18 cellular contexts compared by ENCODE assay signal in the genomic region with DNA sequence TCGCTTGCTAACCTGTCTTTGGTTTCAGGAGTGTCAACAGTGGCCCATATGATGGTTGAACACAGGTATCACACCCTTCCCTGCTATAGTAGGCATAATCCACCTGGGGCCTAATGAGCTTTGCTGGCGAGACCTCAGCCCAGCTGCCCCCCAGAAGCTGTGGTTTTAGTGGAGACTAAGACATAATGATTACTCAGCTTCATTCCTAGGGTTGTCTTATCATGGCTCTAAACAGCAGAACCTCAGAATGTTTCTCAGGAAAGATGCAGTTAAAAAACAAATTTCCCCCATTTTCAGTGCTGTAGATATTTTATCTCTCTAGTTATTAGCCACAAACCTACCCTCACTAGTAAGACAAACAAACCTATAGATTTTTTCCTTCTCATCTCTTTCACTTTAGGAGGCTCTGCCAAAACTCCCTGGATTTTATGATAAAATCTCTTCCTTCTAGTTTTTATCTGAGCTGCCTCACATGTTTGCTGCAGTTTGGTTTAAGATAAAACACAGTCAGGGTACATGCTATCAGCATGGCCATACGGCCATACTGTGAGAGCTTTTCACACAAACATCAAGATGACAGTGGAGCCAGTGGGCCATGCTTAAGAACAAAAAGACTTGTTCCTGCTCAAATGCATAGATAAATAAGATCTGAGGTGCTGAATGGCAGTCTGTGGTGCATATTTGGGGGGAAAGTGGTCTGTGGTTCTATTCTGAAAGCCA.
A peak's percentile ranks its signal among the peaks of the same experiment; 100 is the strongest.
DNase-seq lines count a peak whose midpoint lies in the region; ATAC-seq and TF ChIP-seq lines count a peak whose summit lies in the region.
"Had no signal": no experiment of that assay in that cellular context is flagged by ENCODE, and none has a peak within 500 bp of the region (broad histone marks: within the 10 kb centered on the region; RNA-seq: fewer than 3 reads in every experiment).

No MANE protein-coding gene starts in this region.

- H3K27me3 ChIP-seq in KMS-11 (ENCODE audit: insufficient read depth, low read depth) (no peaks in the 10 kb centered on the region), esophagus muscularis mucosa (no peaks in the 10 kb centered on the region)
- H3K27me3 ChIP-seq in naive thymus-derived CD4-positive, alpha-beta T cell (ENCODE audit: control insufficient read depth in 2 of 2, insufficient read depth in 2 of 2, low read length in 2 of 2): no peaks in the 10 kb centered on the region
- H3K27me3 ChIP-seq: brain microvascular endothelial cell had no signal

- peak overlapping the region; percentile 61 for H3K27ac ChIP-seq in KMS-11
- no peak overlapping the region for H3K27ac ChIP-seq in naive thymus-derived CD4-positive, alpha-beta T cell (ENCODE audit: low read depth, low read length)
- H3K27ac ChIP-seq in esophagus muscularis mucosa (replicated peaks in 1 of 4): no peak overlapping the region
- H3K27ac ChIP-seq: brain microvascular endothelial cell had no signal

- H3K27me3 Mint-ChIP-seq in activated T-helper 1 cell treated with anti-CD3 and anti-CD28 coated beads, Interleukin-12 subunit alpha, Interleukin-12 subunit beta, Interleukin-2, Interleukin-4 antibody, amounts not matched to agents 30 ng/mL and 10 ng/mL and 1 ng/mL, durations not matched to agents 14 hours and 24 hours and 36 hours (ENCODE audit: insufficient read depth): no peaks in the 10 kb centered on the region
- H3K27me3 Mint-ChIP-seq in naive thymus-derived CD4-positive, alpha-beta T cell: no peaks in the 10 kb centered on the region
- H3K27me3 Mint-ChIP-seq: activated CD8-positive, alpha-beta memory T cell treated with anti-CD3 and anti-CD28 coated beads, Interleukin-2, amount 10 ng/mL, durations not matched to agents 7 days and 5 days; IgD-negative memory B cell had no signal

- H4K20me1 ChIP-seq in KMS-11 (ENCODE audit: insufficient read depth): no peaks in the 10 kb centered on the region

- H3K4me1 ChIP-seq in KMS-11 (ENCODE audit: low read depth, poor library complexity, severe bottlenecking) (peaks cover 51% of the 10 kb centered on the region), esophagus muscularis mucosa (peaks cover 22 to 40% (median 33%) of the 10 kb centered on the region in 4 donors)
- peaks cover 15 to 45% of the 10 kb centered on the region in 2 donors for H3K4me1 ChIP-seq in naive thymus-derived CD4-positive, alpha-beta T cell (ENCODE audit: control insufficient read depth in 2 of 2, insufficient read depth in 2 of 2, low read length in 2 of 2)
- H3K4me1 ChIP-seq: Caco-2 had no signal

- no peak for ATAC-seq in naive thymus-derived CD4-positive, alpha-beta T cell
- ATAC-seq: activated CD8-positive, alpha-beta memory T cell treated with anti-CD3 and anti-CD28 coated beads, Interleukin-2, amount 10 ng/mL, durations not matched to agents 7 days and 5 days; Right ventricle myocardium inferior had no signal

- H3K4me1 Mint-ChIP-seq in activated T-helper 1 cell treated with anti-CD3 and anti-CD28 coated beads, Interleukin-12 subunit alpha, Interleukin-12 subunit beta, Interleukin-2, Interleukin-4 antibody, amounts not matched to agents 30 ng/mL and 10 ng/mL and 1 ng/mL, durations not matched to agents 14 hours and 24 hours and 36 hours (ENCODE audit: low read depth): peaks cover 78% of the 10 kb centered on the region
- peaks cover 55 to 93% (median 86%) of the 10 kb centered on the region in 7 donors for H3K4me1 Mint-ChIP-seq in naive thymus-derived CD4-positive, alpha-beta T cell

- peak overlapping the region; percentile 35 for H3K27ac Mint-ChIP-seq in activated T-helper 1 cell treated with anti-CD3 and anti-CD28 coated beads, Interleukin-12 subunit alpha, Interleukin-12 subunit beta, Interleukin-2, Interleukin-4 antibody, amounts not matched to agents 30 ng/mL and 10 ng/mL and 1 ng/mL, durations not matched to agents 14 hours and 24 hours and 36 hours
- peak overlapping the region in 5 of 9 donors; percentile 27 to 70 (median 49) for H3K27ac Mint-ChIP-seq in naive thymus-derived CD4-positive, alpha-beta T cell
- H3K27ac Mint-ChIP-seq: activated CD8-positive, alpha-beta memory T cell treated with anti-CD3 and anti-CD28 coated beads, Interleukin-2, amount 10 ng/mL, durations not matched to agents 7 days and 5 days had no signal

- no peak for TF ChIP-seq EP300 in esophagus muscularis mucosa (IDR thresholded peaks at IDR 0.05)

- no peaks in the 10 kb centered on the region for H3K36me3 ChIP-seq in KMS-11 (ENCODE audit: insufficient read depth)
- no peaks in the 10 kb centered on the region for H3K36me3 ChIP-seq in naive thymus-derived CD4-positive, alpha-beta T cell (ENCODE audit: control insufficient read depth in 2 of 3, insufficient read depth in 3 of 3, low read length in 3 of 3)
- H3K36me3 ChIP-seq in esophagus muscularis mucosa: no peaks in the 10 kb centered on the region
- H3K36me3 ChIP-seq: brain microvascular endothelial cell had no signal

- no peak overlapping the region for H3K4me3 ChIP-seq in KMS-11 (IDR thresholded peaks at IDR 0.05; ENCODE audit: insufficient read depth, low read depth, low read length)
- H3K4me3 ChIP-seq in naive thymus-derived CD4-positive, alpha-beta T cell (ENCODE audit: low read length): no peak overlapping the region
- H3K4me3 ChIP-seq in esophagus muscularis mucosa: no peak overlapping the region
- no peak overlapping the region for H3K4me3 ChIP-seq in lower leg skin (ENCODE audit: low read depth, poor library complexity, severe bottlenecking)

- H2AFZ ChIP-seq in KMS-11 (ENCODE audit: low read depth): peak overlapping the region; percentile 27; the same call in 1 of the 2 replicates

- POLR2A ChIA-PET in naive thymus-derived CD4-positive, alpha-beta T cell (lab: Charles Lee): interaction anchor here (0.5 to 1.5 kb wide), 4 partner anchors 8 to 28 kb away, joined by 3 read pairs; no protein-coding TSS in a partner anchor

- no peaks in the 10 kb centered on the region for H3K9me3 ChIP-seq in naive thymus-derived CD4-positive, alpha-beta T cell (ENCODE audit: control insufficient read depth in 2 of 3, low read length in 3 of 3)
- H3K9me3 ChIP-seq in esophagus muscularis mucosa: no peaks in the 10 kb centered on the region
- H3K9me3 ChIP-seq: Caco-2 had no signal

- DNase-seq in CMK (ENCODE audit: low read depth): peak; percentile 90
- no peak for DNase-seq in activated T-helper 1 cell treated with anti-CD3 and anti-CD28 coated beads, Interleukin-12 subunit alpha, Interleukin-12 subunit beta, Interleukin-2, Interleukin-4 antibody, amounts not matched to agents 30 ng/mL and 10 ng/mL and 1 ng/mL, durations not matched to agents 14 hours and 24 hours and 36 hours (ENCODE audit: low spot score)
- DNase-seq in naive thymus-derived CD4-positive, alpha-beta T cell: no peak
- no peak for DNase-seq in esophagus muscularis mucosa (ENCODE audit: extremely low spot score)
- DNase-seq in lower leg skin (ENCODE audit: low spot score in 2 of 2): no peak
- no peak for DNase-seq in posterior cingulate gyrus
- DNase-seq: activated CD8-positive, alpha-beta memory T cell treated with anti-CD3 and anti-CD28 coated beads, Interleukin-2, amount 10 ng/mL, durations not matched to agents 7 days and 5 days; activated gamma-delta T cell treated with Interleukin-2 at 50 U/mL for 16 hours; brain microvascular endothelial cell; Caco-2; cortex of kidney; EL; H7; NCI-H2029 treated with DMSO at 0.1 percent for 48 hours; NCI-H446 treated with DMSO at 0.1 percent for 48 hours had no signal

- TF ChIP-seq POLR2A in esophagus muscularis mucosa (IDR thresholded peaks at IDR 0.05; ENCODE audit: low read depth): no peak
- TF ChIP-seq POLR2A in lower leg skin (IDR thresholded peaks at IDR 0.05): no peak

- no peaks in the 10 kb centered on the region for H3K9me3 Mint-ChIP-seq in activated T-helper 1 cell treated with anti-CD3 and anti-CD28 coated beads, Interleukin-12 subunit alpha, Interleukin-12 subunit beta, Interleukin-2, Interleukin-4 antibody, amounts not matched to agents 30 ng/mL and 10 ng/mL and 1 ng/mL, durations not matched to agents 14 hours and 24 hours and 36 hours
- peaks cover 0 to 2% (median 0%) of the 10 kb centered on the region in 11 donors for H3K9me3 Mint-ChIP-seq in naive thymus-derived CD4-positive, alpha-beta T cell
- H3K9me3 Mint-ChIP-seq: IgD-negative memory B cell had no signal

- no peak for TF ChIP-seq CTCF in KMS-11 (conservative IDR thresholded peaks at IDR 0.05; ENCODE audit: low read depth, low read length)
- TF ChIP-seq CTCF in esophagus muscularis mucosa (IDR thresholded peaks at IDR 0.05): no peak
- no peak for TF ChIP-seq CTCF in lower leg skin (IDR thresholded peaks at IDR 0.05)

- CTCF ChIA-PET in naive thymus-derived CD4-positive, alpha-beta T cell (lab: Charles Lee): interaction anchor here (0.8 kb wide), 1 partner anchor 87 kb away, joined by 3 read pairs; no protein-coding TSS in a partner anchor

- no peaks in the 10 kb centered on the region for H3K79me2 ChIP-seq in KMS-11 (ENCODE audit: insufficient read depth, low read depth)

- H3K4me3 Mint-ChIP-seq in activated T-helper 1 cell treated with anti-CD3 and anti-CD28 coated beads, Interleukin-12 subunit alpha, Interleukin-12 subunit beta, Interleukin-2, Interleukin-4 antibody, amounts not matched to agents 30 ng/mL and 10 ng/mL and 1 ng/mL, durations not matched to agents 14 hours and 24 hours and 36 hours: no peak overlapping the region
- H3K4me3 Mint-ChIP-seq in naive thymus-derived CD4-positive, alpha-beta T cell: no peak overlapping the region
- H3K4me3 Mint-ChIP-seq: activated CD8-positive, alpha-beta memory T cell treated with anti-CD3 and anti-CD28 coated beads, Interleukin-2, amount 10 ng/mL, durations not matched to agents 7 days and 5 days had no signal

- intact Hi-C loops in activated T-helper 1 cell treated with anti-CD3 and anti-CD28 coated beads, Interleukin-12 subunit alpha, Interleukin-12 subunit beta, Interleukin-2, Interleukin-4 antibody, amounts not matched to agents 30 ng/mL and 10 ng/mL and 1 ng/mL, durations not matched to agents 14 hours and 24 hours and 36 hours (cut with micrococcal nuclease): loop anchor here (10.0 kb wide), 1 partner anchor 393 kb away; no protein-coding TSS in a partner anchor
- intact Hi-C loops in naive thymus-derived CD4-positive, alpha-beta T cell (cut with micrococcal nuclease): loop anchor here (5.0 to 10.0 kb wide), 2 partner anchors 145 to 993 kb away; a partner anchor contains a TSS
- intact Hi-C loops in esophagus muscularis mucosa (cut with DNase I): no loop called here
- intact Hi-C loops in lower leg skin (cut with DNase I; ENCODE audit: low total_unique reads): no loop called here
- intact Hi-C loops in posterior cingulate gyrus (cut with DNase I): no loop called here

- peaks cover 8% of the 10 kb centered on the region for H3K36me3 Mint-ChIP-seq in activated T-helper 1 cell treated with anti-CD3 and anti-CD28 coated beads, Interleukin-12 subunit alpha, Interleukin-12 subunit beta, Interleukin-2, Interleukin-4 antibody, amounts not matched to agents 30 ng/mL and 10 ng/mL and 1 ng/mL, durations not matched to agents 14 hours and 24 hours and 36 hours (ENCODE audit: low read depth)
- H3K36me3 Mint-ChIP-seq in naive thymus-derived CD4-positive, alpha-beta T cell: peaks cover 0 to 5% (median 0%) of the 10 kb centered on the region in 5 donors
- H3K36me3 Mint-ChIP-seq: activated CD8-positive, alpha-beta memory T cell treated with anti-CD3 and anti-CD28 coated beads, Interleukin-2, amount 10 ng/mL, durations not matched to agents 7 days and 5 days; IgD-negative memory B cell had no signal

- H3K9ac ChIP-seq in KMS-11: peak overlapping the region; percentile 10; the same call in 1 of the 2 replicates

- WGBS in esophagus muscularis mucosa: 91% methylated on average over 3 of the region's 3 CpGs
- 89 to 90% methylated on average over 3 of the region's 3 CpGs for WGBS in lower leg skin, 2 donors

- peak overlapping the region; percentile 61 for H3K4me2 ChIP-seq in KMS-11

Comparison
In these comparisons a context has a peak if more than half of its experiments do, and no peak if none do; other contexts are left out.
1. intact Hi-C loops: an anchor here in activated T-helper 1 cell treated with anti-CD3 and anti-CD28 coated beads, Interleukin-12 subunit alpha, Interleukin-12 subunit beta, Interleukin-2, Interleukin-4 antibody, amounts not matched to agents 30 ng/mL and 10 ng/mL and 1 ng/mL, durations not matched to agents 14 hours and 24 hours and 36 hours (10.0 kb wide) and naive thymus-derived CD4-positive, alpha-beta T cell (5.0 to 10.0 kb wide); none called in esophagus muscularis mucosa, lower leg skin and posterior cingulate gyrus.